Comparison of ENCODE assay signal across 8 cellular contexts in genomic region chr7:36278767-36279171, GRCh38.
DNase-seq lines count a peak whose midpoint lies in the region; TF ChIP-seq lines count a peak whose summit lies in the region.
"Had no signal": no experiment of that assay in that cellular context is flagged by ENCODE, and none has a peak within 500 bp of the region (broad histone marks: within the 10 kb centered on the region; RNA-seq: fewer than 3 reads in every experiment).

No MANE protein-coding gene starts in this region.

- in situ Hi-C loops in ACHN (cut with HindIII; ENCODE audit: low pct_ligation_motif_present, low pct_unique_long_range_greater_than_20kb, low sequenced_read_pairs), result no loop called here

- H2AFZ ChIP-seq in fibroblast of lung (ENCODE audit: low read length), result no peak overlapping the region

- H3K27me3 ChIP-seq in fibroblast of lung (ENCODE audit: control insufficient read depth, insufficient read depth, low read length) (no peaks in the 10 kb centered on the region), skeletal muscle tissue (ENCODE audit: control insufficient read depth in 3 of 3, insufficient read depth in 3 of 3, low read length in 3 of 3) (no peaks in the 10 kb centered on the region)

- POLR2A ChIA-PET in HEK293T (lab: Yijun Ruan, JAX), result no interaction called here

- H3K27ac ChIP-seq in fibroblast of lung (ENCODE audit: insufficient read depth, low read length), result no peak overlapping the region
- H3K27ac ChIP-seq in skeletal muscle tissue (ENCODE audit: low read depth, low read length), result peak overlapping the region; percentile 80

- H3K4me3 ChIP-seq in fibroblast of lung (replicated peaks in 1 of 4; ENCODE audit: control extremely low read depth in 1 of 4, insufficient read depth in 1 of 4, low read depth in 3 of 4, low read length in 4 of 4) (no peak overlapping the region), skeletal muscle tissue (ENCODE audit: low read length in 3 of 3) (no peak overlapping the region)

- H3K36me3 ChIP-seq in fibroblast of lung (ENCODE audit: control insufficient read depth, insufficient read depth, low read length) (no peaks in the 10 kb centered on the region), skeletal muscle tissue (ENCODE audit: control insufficient read depth in 3 of 3, insufficient read depth in 3 of 3, low read length in 3 of 3) (peaks cover 0 to under 1% (median 0%) of the 10 kb centered on the region in 3 donors)

- no peak overlapping the region for H3K4me2 ChIP-seq in fibroblast of lung (ENCODE audit: extremely low read depth, insufficient read depth, low read length)

- TF ChIP-seq CTCF in fibroblast of lung (conservative IDR thresholded peaks at IDR 0.05 in 1 of 2, IDR thresholded peaks at IDR 0.05 in 1 of 2; ENCODE audit: low read depth in 1 of 2, low read length in 2 of 2), result no peak

- CTCF ChIA-PET in HEK293T (lab: Yijun Ruan, JAX), result no interaction called here

- H3K79me2 ChIP-seq in fibroblast of lung (ENCODE audit: control insufficient read depth, insufficient read depth, low read length), result no peaks in the 10 kb centered on the region

- H3K9me3 ChIP-seq in fibroblast of lung (ENCODE audit: control insufficient read depth, insufficient read depth, low read depth, low read length), result no peaks in the 10 kb centered on the region
- no peaks in the 10 kb centered on the region for H3K9me3 ChIP-seq in skeletal muscle tissue (ENCODE audit: control insufficient read depth in 3 of 3, low read length in 3 of 3)

- H4K20me1 ChIP-seq in fibroblast of lung (ENCODE audit: control insufficient read depth, extremely low read depth, insufficient read depth, low read length), result no peaks in the 10 kb centered on the region

- peaks cover 11% of the 10 kb centered on the region for H3K4me1 ChIP-seq in fibroblast of lung (ENCODE audit: control insufficient read depth, extremely low read depth, insufficient read depth, low read length)
- H3K4me1 ChIP-seq in skeletal muscle tissue (ENCODE audit: control insufficient read depth in 3 of 3, insufficient read depth in 3 of 3, low read length in 3 of 3), result peaks cover 70 to 91% (median 72%) of the 10 kb centered on the region in 3 donors

- DNase-seq in HEK293T (ENCODE audit: extremely low spot score), result peak; percentile 33
- peak; percentile 85 to 89 for DNase-seq in NCI-H526 (lab: John Stamatoyannopoulos, UW)
- peak; percentile 82 to 84 for DNase-seq in fibroblast of lung (ENCODE audit: low read depth in 2 of 2)
- DNase-seq in ACHN, result no peak
- DNase-seq in nucleus accumbens (lab: John Stamatoyannopoulos, UW), result no peak
- DNase-seq in anterior cingulate cortex (lab: John Stamatoyannopoulos, UW), result no peak
- DNase-seq: immature natural killer cell had no signal

- H3K9ac ChIP-seq in fibroblast of lung (ENCODE audit: insufficient read depth, low read length) (no peak overlapping the region), skeletal muscle tissue (ENCODE audit: low read depth in 1 of 3, low read length in 3 of 3) (peak overlapping the region in 1 of 3 donors; percentile 40)

TF ChIP-seq in HEK293T, 16 proteins besides CTCF, POLR2A, EP300 and RAD21:
- TF ChIP-seq ELF4 (IDR thresholded peaks at IDR 0.05) (no peak), CTBP1 (IDR thresholded peaks at IDR 0.05; ENCODE audit: borderline replicate concordance) (no peak), NFRKB (IDR thresholded peaks at IDR 0.05) (no peak), SP1 (IDR thresholded peaks at IDR 0.05) (no peak), PKNOX1 (IDR thresholded peaks at IDR 0.05) (no peak), BHLHE40 (IDR thresholded peaks at IDR 0.05; ENCODE audit: borderline replicate concordance) (no peak), LEF1 (IDR thresholded peaks at IDR 0.05; ENCODE audit: borderline replicate concordance) (no peak), L3MBTL2 (conservative IDR thresholded peaks at IDR 0.05) (no peak), ZNF384 (IDR thresholded peaks at IDR 0.05) (no peak), FOXK2 (IDR thresholded peaks at IDR 0.05) (no peak), FOXA1 (IDR thresholded peaks at IDR 0.05) (no peak), FOXM1 (IDR thresholded peaks at IDR 0.05; ENCODE audit: borderline replicate concordance) (no peak), TARDBP (IDR thresholded peaks at IDR 0.05) (no peak), SUZ12 (IDR thresholded peaks at IDR 0.05) (no peak)

Comparison
In these comparisons a context has a peak if more than half of its experiments do, and no peak if none do; other contexts are left out.
1. DNase-seq: peak in HEK293T (single experiment), NCI-H526 (2 of 2) and fibroblast of lung (2 of 2); none in ACHN (single experiment), nucleus accumbens (0 of 56) and anterior cingulate cortex (0 of 58).